Comparison of ENCODE assay signal across 12 cellular contexts in the genomic region with DNA sequence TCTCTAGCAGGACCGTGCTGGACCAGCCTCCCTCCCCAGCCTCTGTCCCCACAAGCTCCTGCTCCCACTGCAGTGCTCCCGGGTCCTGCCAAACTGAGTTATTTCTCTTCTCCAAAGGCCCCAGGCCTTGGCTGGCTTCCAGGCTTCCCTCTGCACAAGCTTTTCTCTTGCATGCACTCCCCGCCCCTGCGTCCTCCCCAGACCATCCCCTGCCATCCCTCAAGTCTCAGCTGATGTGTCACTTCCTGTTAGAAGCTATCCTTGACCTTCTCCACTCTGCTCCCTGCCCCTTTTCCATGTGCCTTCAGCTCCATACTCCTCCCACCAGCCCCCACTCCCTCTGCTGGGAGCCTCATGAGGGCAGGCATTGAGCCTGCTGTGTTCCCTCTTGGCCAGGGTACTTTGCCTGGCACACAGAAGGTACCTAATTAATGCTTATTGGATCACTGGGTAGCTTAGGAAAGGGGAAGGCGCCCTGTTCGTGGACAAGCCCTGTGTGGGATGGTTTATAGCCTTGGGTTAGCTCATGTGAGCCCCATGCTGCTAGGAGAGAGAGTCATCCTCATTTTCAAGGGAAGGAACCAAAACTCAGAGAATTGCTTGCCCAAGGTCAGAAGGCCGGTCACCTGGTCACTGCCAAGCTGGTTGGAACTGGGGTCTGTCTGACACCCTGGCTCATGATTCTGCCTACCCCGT. TPM values are rescaled to one million over a fixed set of nuclear protein-coding genes. Genes with fewer than 3 reads are reported as not detected.
DNase-seq lines count a peak whose midpoint lies in the region; ATAC-seq and TF ChIP-seq lines count a peak whose summit lies in the region.
"Had no signal": no experiment of that assay in that cellular context is flagged by ENCODE, and none has a peak within 500 bp of the region (broad histone marks: within the 10 kb centered on the region; RNA-seq: fewer than 3 reads in every experiment).

No MANE protein-coding gene starts in this region.

- no peak overlapping the region for H3K18ac ChIP-seq in mesendoderm (ENCODE audit: low read length)

- ATAC-seq in GM19463 (IDR thresholded peaks at IDR 0.05; ENCODE audit: unreplicated experiment): no peak
- no peak for ATAC-seq in HG02981 (IDR thresholded peaks at IDR 0.05; ENCODE audit: unreplicated experiment)
- ATAC-seq in HG03469 (IDR thresholded peaks at IDR 0.05; ENCODE audit: unreplicated experiment): no peak

- H3K4me1 Mint-ChIP-seq in chondrocyte (ENCODE audit: low read depth): peaks cover 88% of the 10 kb centered on the region
- peaks cover under 1% of the 10 kb centered on the region for H3K4me1 Mint-ChIP-seq in activated T-helper 2 cell treated with anti-CD3 and anti-CD28 coated beads, Interferon-gamma antibody, Interleukin-2, Interleukin-4, amounts not matched to agents 10 μg/mL and 5 μg/mL and 100 μg/mL, durations not matched to agents 14 hours and 24 hours and 36 hours (ENCODE audit: low read depth)

- WGBS in mesendoderm (ENCODE audit: extremely low coverage, insufficient coverage, low lambda C conversion rate): no CpG with 5 or more reads among the region's 8 CpGs

- H2BK15ac ChIP-seq in mesendoderm (replicated peaks; ENCODE audit: low read depth): no peak overlapping the region

- H3K36me3 ChIP-seq in BLaER1 (no peaks in the 10 kb centered on the region), mesendoderm (ENCODE audit: control insufficient read depth, insufficient read depth, low read length) (no peaks in the 10 kb centered on the region)
- H3K36me3 ChIP-seq: prostate gland had no signal

- H3K9ac ChIP-seq in BLaER1: no peak overlapping the region
- H3K9ac ChIP-seq in mesendoderm (ENCODE audit: low read length): no peak overlapping the region

- H3K4ac ChIP-seq in mesendoderm (ENCODE audit: low read depth, low read length): no peak overlapping the region

- no peaks in the 10 kb centered on the region for H3K27me3 ChIP-seq in BLaER1
- H3K27me3 ChIP-seq in mesendoderm (ENCODE audit: insufficient read depth, low read length, poor library complexity): no peaks in the 10 kb centered on the region

- no peaks in the 10 kb centered on the region for H3K9me3 Mint-ChIP-seq in chondrocyte (ENCODE audit: low read depth)
- no peaks in the 10 kb centered on the region for H3K9me3 Mint-ChIP-seq in activated T-helper 2 cell treated with anti-CD3 and anti-CD28 coated beads, Interferon-gamma antibody, Interleukin-2, Interleukin-4, amounts not matched to agents 10 μg/mL and 5 μg/mL and 100 μg/mL, durations not matched to agents 14 hours and 24 hours and 36 hours
- H3K9me3 Mint-ChIP-seq: activated T-cell treated with anti-CD3 and anti-CD28 coated beads, Interleukin-2, amount 50 U/mL, for 24 hours had no signal

- no peaks in the 10 kb centered on the region for H3K27me3 Mint-ChIP-seq in chondrocyte (ENCODE audit: low read depth)
- H3K27me3 Mint-ChIP-seq in activated T-helper 2 cell treated with anti-CD3 and anti-CD28 coated beads, Interferon-gamma antibody, Interleukin-2, Interleukin-4, amounts not matched to agents 10 μg/mL and 5 μg/mL and 100 μg/mL, durations not matched to agents 14 hours and 24 hours and 36 hours (ENCODE audit: low read depth): no peaks in the 10 kb centered on the region
- H3K27me3 Mint-ChIP-seq: CD4-positive, CD25-positive, alpha-beta regulatory T cell had no signal

- H3K4me3 ChIP-seq in BLaER1: no peak overlapping the region
- no peak overlapping the region for H3K4me3 ChIP-seq in mesendoderm (ENCODE audit: low read length)
- H3K4me3 ChIP-seq: prostate gland had no signal

- no peak overlapping the region for H3K23ac ChIP-seq in mesendoderm (ENCODE audit: low read length)

- H3K9me3 ChIP-seq in BLaER1: no peaks in the 10 kb centered on the region
- H3K9me3 ChIP-seq: prostate gland had no signal

- no peaks in the 10 kb centered on the region for H3K79me1 ChIP-seq in mesendoderm (ENCODE audit: low read length)

- H3K27ac Mint-ChIP-seq in chondrocyte (ENCODE audit: unreplicated experiment): peak overlapping the region; percentile 94
- H3K27ac Mint-ChIP-seq in activated T-helper 2 cell treated with anti-CD3 and anti-CD28 coated beads, Interferon-gamma antibody, Interleukin-2, Interleukin-4, amounts not matched to agents 10 μg/mL and 5 μg/mL and 100 μg/mL, durations not matched to agents 14 hours and 24 hours and 36 hours: no peak overlapping the region
- H3K27ac Mint-ChIP-seq: activated T-cell treated with anti-CD3 and anti-CD28 coated beads, Interleukin-2, amount 50 U/mL, for 24 hours; CD4-positive, CD25-positive, alpha-beta regulatory T cell had no signal

- no peak overlapping the region for H4K8ac ChIP-seq in mesendoderm (ENCODE audit: low read depth, low read length)

- no peaks in the 10 kb centered on the region for H3K79me2 ChIP-seq in mesendoderm (ENCODE audit: control insufficient read depth, insufficient read depth, low read length)

- no peak overlapping the region for H2AK5ac ChIP-seq in mesendoderm (ENCODE audit: low read length)

- peak overlapping the region; percentile 69 for H3K4me2 ChIP-seq in BLaER1
- no peak overlapping the region for H3K4me2 ChIP-seq in mesendoderm (ENCODE audit: low read length)

- no peak for TF ChIP-seq CTCF in chondrocyte (IDR thresholded peaks at IDR 0.05)

- H3K4me3 Mint-ChIP-seq in chondrocyte (ENCODE audit: unreplicated experiment): peak overlapping the region; percentile 50
- H3K4me3 Mint-ChIP-seq in activated T-helper 2 cell treated with anti-CD3 and anti-CD28 coated beads, Interferon-gamma antibody, Interleukin-2, Interleukin-4, amounts not matched to agents 10 μg/mL and 5 μg/mL and 100 μg/mL, durations not matched to agents 14 hours and 24 hours and 36 hours (ENCODE audit: low read depth): no peak overlapping the region
- H3K4me3 Mint-ChIP-seq: activated T-cell treated with anti-CD3 and anti-CD28 coated beads, Interleukin-2, amount 50 U/mL, for 24 hours; CD4-positive, CD25-positive, alpha-beta regulatory T cell had no signal

- H3K4me1 ChIP-seq in BLaER1: peaks cover 57% of the 10 kb centered on the region
- H3K4me1 ChIP-seq in mesendoderm (ENCODE audit: control insufficient read depth, low read depth, low read length): peaks cover 2% of the 10 kb centered on the region

- no peak overlapping the region for H2BK5ac ChIP-seq in mesendoderm (ENCODE audit: low read length)

- H4K5ac ChIP-seq in mesendoderm (ENCODE audit: low read length): no peak overlapping the region

- DNase-seq in MV-4-11 (lab: John Stamatoyannopoulos, UW) (peak; percentile 81), chondrocyte (ENCODE audit: low spot score) (no peak), mesendoderm (peak; percentile 50)
- DNase-seq in activated T-helper 2 cell treated with anti-CD3 and anti-CD28 coated beads, Interferon-gamma antibody, Interleukin-2, Interleukin-4, amounts not matched to agents 10 μg/mL and 5 μg/mL and 100 μg/mL, durations not matched to agents 14 hours and 24 hours and 36 hours (ENCODE audit: low spot score): no peak
- DNase-seq: activated T-cell treated with anti-CD3 and anti-CD28 coated beads, Interleukin-2, amount 50 U/mL, for 24 hours; CD4-positive, CD25-positive, alpha-beta regulatory T cell; KG1 had no signal

- intact Hi-C loops in activated T-helper 2 cell treated with anti-CD3 and anti-CD28 coated beads, Interferon-gamma antibody, Interleukin-2, Interleukin-4, amounts not matched to agents 10 μg/mL and 5 μg/mL and 100 μg/mL, durations not matched to agents 14 hours and 24 hours and 36 hours (cut with micrococcal nuclease): no loop called here

- no peak overlapping the region for H3K56ac ChIP-seq in mesendoderm (ENCODE audit: low read length)

- no peak overlapping the region for H2BK120ac ChIP-seq in mesendoderm (ENCODE audit: low read depth, low read length)

- no peaks in the 10 kb centered on the region for H4K20me1 ChIP-seq in BLaER1

- H3K27ac ChIP-seq in BLaER1 (no peak overlapping the region; the same call in 1 of the 2 replicates), mesendoderm (ENCODE audit: low read depth, low read length) (no peak overlapping the region)
- H3K27ac ChIP-seq: prostate gland had no signal

- H3K36me3 Mint-ChIP-seq in chondrocyte (ENCODE audit: low read depth): peaks cover 66% of the 10 kb centered on the region
- no peaks in the 10 kb centered on the region for H3K36me3 Mint-ChIP-seq in activated T-helper 2 cell treated with anti-CD3 and anti-CD28 coated beads, Interferon-gamma antibody, Interleukin-2, Interleukin-4, amounts not matched to agents 10 μg/mL and 5 μg/mL and 100 μg/mL, durations not matched to agents 14 hours and 24 hours and 36 hours (ENCODE audit: low read depth)
- H3K36me3 Mint-ChIP-seq: CD4-positive, CD25-positive, alpha-beta regulatory T cell had no signal

RNA-seq across cellular contexts. Expression of a gene that starts 56.4 kb away (rescaled TPM):
- 46.0 to 52.7 TPM (median 49.1 TPM) in 3 replicates for total RNA-seq in chondrocyte
- polyA plus RNA-seq in mesendoderm (2013, experiment 1 of 2): 27.9 TPM
- polyA plus RNA-seq in mesendoderm (2013, experiment 2 of 2): 27.5 TPM
- total RNA-seq in activated T-helper 2 cell treated with anti-CD3 and anti-CD28 coated beads, Interferon-gamma antibody, Interleukin-2, Interleukin-4, amounts not matched to agents 10 μg/mL and 5 μg/mL and 100 μg/mL, durations not matched to agents 14 hours and 24 hours and 36 hours: 45.1 and 50.4 TPM in 2 replicates

Comparison
In these comparisons a context has a peak if more than half of its experiments do, and no peak if none do; other contexts are left out.
1. DNase-seq: peak in MV-4-11 (single experiment) and mesendoderm (single experiment); none in chondrocyte (single experiment) and activated T-helper 2 cell treated with anti-CD3 and anti-CD28 coated beads, Interferon-gamma antibody, Interleukin-2, Interleukin-4, amounts not matched to agents 10 μg/mL and 5 μg/mL and 100 μg/mL, durations not matched to agents 14 hours and 24 hours and 36 hours (single experiment).